ENCODE assay signal across 17 cellular contexts in the genomic region with DNA sequence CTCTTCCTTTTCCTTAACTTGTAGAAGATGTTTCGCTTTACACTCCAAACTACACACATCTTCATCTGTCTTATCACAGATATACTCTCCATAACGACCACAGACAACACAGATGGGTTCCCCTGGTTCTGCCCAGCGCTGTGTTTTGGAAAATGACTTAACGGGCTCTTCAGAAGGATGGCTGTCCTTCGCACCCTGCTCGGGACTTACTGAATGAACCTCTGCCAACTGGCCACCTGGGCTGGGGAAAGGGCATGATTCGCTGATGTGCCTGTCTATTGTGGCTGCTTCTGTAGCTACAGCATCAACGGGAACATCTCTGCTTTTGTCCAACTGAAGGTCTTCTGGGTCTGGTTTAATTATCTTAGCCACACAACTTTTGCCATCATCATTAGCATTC. TPM values are rescaled to one million over a fixed set of nuclear protein-coding genes. Genes with fewer than 3 reads are reported as not detected.
DNase-seq lines count a peak whose midpoint lies in the region; ATAC-seq and TF ChIP-seq lines count a peak whose summit lies in the region.
"Had no signal": no experiment of that assay in that cellular context is flagged by ENCODE, and none has a peak within 500 bp of the region (broad histone marks: within the 10 kb centered on the region; RNA-seq: fewer than 3 reads in every experiment).

No MANE protein-coding gene starts in this region.

- H3K36me3 Mint-ChIP-seq in activated T-helper 1 cell treated with anti-CD3 and anti-CD28 coated beads, Interleukin-12 subunit alpha, Interleukin-12 subunit beta, Interleukin-2, Interleukin-4 antibody, amounts not matched to agents 30 ng/mL and 10 ng/mL and 1 ng/mL, durations not matched to agents 14 hours and 24 hours and 36 hours (ENCODE audit: low read depth), result peaks cover 33% of the 10 kb centered on the region

- no peak overlapping the region for H3K9ac ChIP-seq in mesenchymal stem cell (ENCODE audit: low read length)
- H3K9ac ChIP-seq: KMS-11 had no signal

- no peak overlapping the region for H3K23ac ChIP-seq in mesenchymal stem cell (ENCODE audit: low read length in 2 of 2)

- no peak overlapping the region for H3K4me3 Mint-ChIP-seq in activated T-helper 1 cell treated with anti-CD3 and anti-CD28 coated beads, Interleukin-12 subunit alpha, Interleukin-12 subunit beta, Interleukin-2, Interleukin-4 antibody, amounts not matched to agents 30 ng/mL and 10 ng/mL and 1 ng/mL, durations not matched to agents 14 hours and 24 hours and 36 hours
- H3K4me3 Mint-ChIP-seq: activated naive CD4-positive, alpha-beta T cell treated with anti-CD3 and anti-CD28 coated beads, Interleukin-2, amount 10 ng/mL, durations not matched to agents 7 days and 5 days; central memory CD8-positive, alpha-beta T cell; stimulated activated naive B cell treated with anti-CD40 and anti-IgM and Interleukin-4, amounts not matched to agents 10 μg/mL and 1 μg/mL and 100 μg/mL, for 72 hours had no signal

- no peak overlapping the region for H2BK5ac ChIP-seq in mesenchymal stem cell (ENCODE audit: low read depth, low read length, poor library complexity, severe bottlenecking)

- H3K18ac ChIP-seq in mesenchymal stem cell (ENCODE audit: low read depth in 1 of 2, low read length in 2 of 2), result no peak overlapping the region

- WGBS in right cardiac atrium, result 50% methylated on average over 8 of the region's 8 CpGs
- WGBS in mesenchymal stem cell, result 97% methylated on average over 8 of the region's 8 CpGs

- H4K8ac ChIP-seq in mesenchymal stem cell (ENCODE audit: low read length), result no peak overlapping the region

- peaks cover 17% of the 10 kb centered on the region for H3K36me3 ChIP-seq in cardiac muscle cell
- peaks cover 9 to 38% of the 10 kb centered on the region in 2 experiments for H3K36me3 ChIP-seq in mesenchymal stem cell (ENCODE audit: control insufficient read depth in 1 of 2, insufficient read depth in 2 of 2, low read depth in 1 of 2, low read length in 2 of 2)
- H3K36me3 ChIP-seq in tibial artery, result peaks cover 17 to 35% (median 29%) of the 10 kb centered on the region in 3 donors

- H3K14ac ChIP-seq in mesenchymal stem cell (ENCODE audit: low read length in 2 of 2), result no peak overlapping the region

- peaks cover 50% of the 10 kb centered on the region for H3K4me1 Mint-ChIP-seq in activated T-helper 1 cell treated with anti-CD3 and anti-CD28 coated beads, Interleukin-12 subunit alpha, Interleukin-12 subunit beta, Interleukin-2, Interleukin-4 antibody, amounts not matched to agents 30 ng/mL and 10 ng/mL and 1 ng/mL, durations not matched to agents 14 hours and 24 hours and 36 hours (ENCODE audit: low read depth)

- no peaks in the 10 kb centered on the region for H3K9me3 ChIP-seq in cardiac muscle cell (ENCODE audit: low read depth)
- H3K9me3 ChIP-seq in right cardiac atrium (ENCODE audit: control insufficient read depth, low read length), result no peaks in the 10 kb centered on the region
- no peaks in the 10 kb centered on the region for H3K9me3 ChIP-seq in mesenchymal stem cell (ENCODE audit: control insufficient read depth, low read length)
- no peaks in the 10 kb centered on the region for H3K9me3 ChIP-seq in tibial artery
- H3K9me3 ChIP-seq: HAP-1 had no signal

- peak overlapping the region; percentile 66 for H3K27ac Mint-ChIP-seq in activated T-helper 1 cell treated with anti-CD3 and anti-CD28 coated beads, Interleukin-12 subunit alpha, Interleukin-12 subunit beta, Interleukin-2, Interleukin-4 antibody, amounts not matched to agents 30 ng/mL and 10 ng/mL and 1 ng/mL, durations not matched to agents 14 hours and 24 hours and 36 hours
- H3K27ac Mint-ChIP-seq: activated naive CD4-positive, alpha-beta T cell treated with anti-CD3 and anti-CD28 coated beads, Interleukin-2, amount 10 ng/mL, durations not matched to agents 7 days and 5 days; stimulated activated naive B cell treated with anti-CD40 and anti-IgM and Interleukin-4, amounts not matched to agents 10 μg/mL and 1 μg/mL and 100 μg/mL, for 72 hours had no signal

- H3K79me1 ChIP-seq in mesenchymal stem cell (replicated peaks; ENCODE audit: low read length, poor library complexity, severe bottlenecking), result peaks cover 18% of the 10 kb centered on the region

- H3K27me3 ChIP-seq in cardiac muscle cell, result no peaks in the 10 kb centered on the region
- H3K27me3 ChIP-seq in right cardiac atrium (ENCODE audit: control insufficient read depth, insufficient read depth), result no peaks in the 10 kb centered on the region
- H3K27me3 ChIP-seq in mesenchymal stem cell (ENCODE audit: control insufficient read depth in 1 of 2, insufficient read depth in 1 of 2, low read length in 2 of 2), result no peaks in the 10 kb centered on the region
- no peaks in the 10 kb centered on the region for H3K27me3 ChIP-seq in tibial artery

- no peak overlapping the region for H2BK15ac ChIP-seq in mesenchymal stem cell (ENCODE audit: low read depth, poor library complexity, severe bottlenecking)

- intact Hi-C loops in right cardiac atrium (cut with DNase I) (loop anchor here in 1 of 4 donors (10.0 kb wide), 1 partner anchor 138 kb away; no protein-coding TSS in a partner anchor), tibial artery (cut with DNase I; ENCODE audit: low total_unique reads) (loop anchor here (2.0 to 5.0 kb wide), 2 partner anchors 72 to 136 kb away; partner anchors contain the start of gene CAMSAP2)
- intact Hi-C loops in activated T-helper 1 cell treated with anti-CD3 and anti-CD28 coated beads, Interleukin-12 subunit alpha, Interleukin-12 subunit beta, Interleukin-2, Interleukin-4 antibody, amounts not matched to agents 30 ng/mL and 10 ng/mL and 1 ng/mL, durations not matched to agents 14 hours and 24 hours and 36 hours (cut with micrococcal nuclease), result loop anchor here (10.0 kb wide), 1 partner anchor 488 kb away; the partner anchor contains the start of gene TMEM9

- H3K4me1 ChIP-seq in cardiac muscle cell (ENCODE audit: low read depth) (peaks cover 13% of the 10 kb centered on the region), right cardiac atrium (ENCODE audit: control insufficient read depth, insufficient read depth, low read length) (peaks cover 4% of the 10 kb centered on the region), mesenchymal stem cell (ENCODE audit: control insufficient read depth, insufficient read depth, low read depth, low read length) (peaks cover 3% of the 10 kb centered on the region), tibial artery (peaks cover 0 to 55% (median 26%) of the 10 kb centered on the region in 4 donors)

- no peak overlapping the region for H3K4me2 ChIP-seq in mesenchymal stem cell (ENCODE audit: low read length, poor library complexity, severe bottlenecking)
- H3K4me2 ChIP-seq: KMS-11 had no signal

- H3K27ac ChIP-seq in cardiac muscle cell (peak overlapping the region; percentile 30), right cardiac atrium (ENCODE audit: low read length) (no peak overlapping the region), mesenchymal stem cell (ENCODE audit: low read length, poor library complexity, severe bottlenecking) (no peak overlapping the region), tibial artery (peak overlapping the region; percentile 41 to 65)
- H3K27ac ChIP-seq: KMS-11, VCaP had no signal

- DNase-seq in cardiac muscle cell (ENCODE audit: low read depth in 1 of 2, low spot score in 1 of 2) (no peak), right cardiac atrium (no peak), mesenchymal stem cell (no peak), tibial artery (no peak), NAMALWA (ENCODE audit: low spot score) (no peak), T-helper 2 cell (no peak), NCI-H1417 treated with DMSO at 0.1 percent for 48 hours (lab: John Stamatoyannopoulos, UW) (no peak)
- no peak for DNase-seq in activated T-helper 1 cell treated with anti-CD3 and anti-CD28 coated beads, Interleukin-12 subunit alpha, Interleukin-12 subunit beta, Interleukin-2, Interleukin-4 antibody, amounts not matched to agents 30 ng/mL and 10 ng/mL and 1 ng/mL, durations not matched to agents 14 hours and 24 hours and 36 hours (ENCODE audit: low spot score)
- DNase-seq: activated naive CD4-positive, alpha-beta T cell treated with anti-CD3 and anti-CD28 coated beads, Interleukin-2, amount 10 ng/mL, durations not matched to agents 7 days and 5 days; NCI-H146; NCI-H524; OCI-M1; stimulated activated naive B cell treated with anti-CD40 and anti-IgM and Interleukin-4, amounts not matched to agents 10 μg/mL and 1 μg/mL and 100 μg/mL, for 72 hours had no signal

- H2BK120ac ChIP-seq in mesenchymal stem cell (ENCODE audit: low read depth, low read length), result no peak overlapping the region

- H3K4ac ChIP-seq in mesenchymal stem cell (ENCODE audit: low read depth in 1 of 2, low read length in 2 of 2), result no peak overlapping the region

- no peak for ATAC-seq in right cardiac atrium
- ATAC-seq: stimulated activated naive B cell treated with anti-CD40 and anti-IgM and Interleukin-4, amounts not matched to agents 10 μg/mL and 1 μg/mL and 100 μg/mL, for 72 hours had no signal

- H3K4me3 ChIP-seq in cardiac muscle cell (no peak overlapping the region), right cardiac atrium (ENCODE audit: low read length) (no peak overlapping the region), mesenchymal stem cell (ENCODE audit: insufficient read depth in 1 of 2, low read depth in 1 of 2, low read length in 2 of 2) (no peak overlapping the region), tibial artery (no peak overlapping the region)
- H3K4me3 ChIP-seq: HAP-1 had no signal

- no peak overlapping the region for H2AK5ac ChIP-seq in mesenchymal stem cell (ENCODE audit: low read length, severe bottlenecking)

- no peaks in the 10 kb centered on the region for H3K9me3 Mint-ChIP-seq in activated T-helper 1 cell treated with anti-CD3 and anti-CD28 coated beads, Interleukin-12 subunit alpha, Interleukin-12 subunit beta, Interleukin-2, Interleukin-4 antibody, amounts not matched to agents 30 ng/mL and 10 ng/mL and 1 ng/mL, durations not matched to agents 14 hours and 24 hours and 36 hours
- H3K9me3 Mint-ChIP-seq: activated naive CD4-positive, alpha-beta T cell treated with anti-CD3 and anti-CD28 coated beads, Interleukin-2, amount 10 ng/mL, durations not matched to agents 7 days and 5 days; central memory CD8-positive, alpha-beta T cell; stimulated activated naive B cell treated with anti-CD40 and anti-IgM and Interleukin-4, amounts not matched to agents 10 μg/mL and 1 μg/mL and 100 μg/mL, for 72 hours had no signal

- no peak for TF ChIP-seq CTCF in cardiac muscle cell (IDR thresholded peaks at IDR 0.05; ENCODE audit: low read depth, low read length)
- no peak for TF ChIP-seq CTCF in tibial artery (IDR thresholded peaks at IDR 0.05)

- H2AFZ ChIP-seq in mesenchymal stem cell (ENCODE audit: low read depth, low read length), result no peak overlapping the region

- peaks cover 3% of the 10 kb centered on the region for H3K27me3 Mint-ChIP-seq in activated T-helper 1 cell treated with anti-CD3 and anti-CD28 coated beads, Interleukin-12 subunit alpha, Interleukin-12 subunit beta, Interleukin-2, Interleukin-4 antibody, amounts not matched to agents 30 ng/mL and 10 ng/mL and 1 ng/mL, durations not matched to agents 14 hours and 24 hours and 36 hours (ENCODE audit: insufficient read depth)
- H3K27me3 Mint-ChIP-seq: activated naive CD4-positive, alpha-beta T cell treated with anti-CD3 and anti-CD28 coated beads, Interleukin-2, amount 10 ng/mL, durations not matched to agents 7 days and 5 days; central memory CD8-positive, alpha-beta T cell; stimulated activated naive B cell treated with anti-CD40 and anti-IgM and Interleukin-4, amounts not matched to agents 10 μg/mL and 1 μg/mL and 100 μg/mL, for 72 hours had no signal

- no peak overlapping the region for H2BK12ac ChIP-seq in mesenchymal stem cell (ENCODE audit: low read length in 2 of 2)

- peak overlapping the region; percentile 50 for H4K91ac ChIP-seq in mesenchymal stem cell (ENCODE audit: low read length)

RNA-seq across cellular contexts. Expression of gene DDX59, which starts 3.4 kb away (rescaled TPM):
- 11.7 and 13.3 TPM in 2 replicates for total RNA-seq in cardiac muscle cell
- 9.6 and 11.1 TPM in 2 replicates for polyA plus RNA-seq in cardiac muscle cell
- total RNA-seq in right cardiac atrium, result 10 to 100 TPM; 11.0 to 14.9 (median 12.8) TPM
- 17.1 TPM for polyA plus RNA-seq in right cardiac atrium
- total RNA-seq in activated T-helper 1 cell treated with anti-CD3 and anti-CD28 coated beads, Interleukin-12 subunit alpha, Interleukin-12 subunit beta, Interleukin-2, Interleukin-4 antibody, amounts not matched to agents 30 ng/mL and 10 ng/mL and 1 ng/mL, durations not matched to agents 14 hours and 24 hours and 36 hours, result 13.8 and 14.4 TPM in 2 replicates
- 8.2 TPM for polyA plus RNA-seq in mesenchymal stem cell (2013, experiment 1 of 2)
- 8.4 TPM for polyA plus RNA-seq in mesenchymal stem cell (2013, experiment 2 of 2)

RNA-seq across cellular contexts. Expression of gene KIF14, which starts 45.8 kb away (rescaled TPM):
- total RNA-seq in cardiac muscle cell (1.3 and 14.2 TPM in 2 replicates), right cardiac atrium (under 1 TPM; 0.08 to 0.37 (median 0.19) TPM)
- polyA plus RNA-seq in cardiac muscle cell (1.7 and 10.2 TPM in 2 replicates), right cardiac atrium (0.02 TPM)
- 11.5 and 12.5 TPM in 2 replicates for total RNA-seq in activated T-helper 1 cell treated with anti-CD3 and anti-CD28 coated beads, Interleukin-12 subunit alpha, Interleukin-12 subunit beta, Interleukin-2, Interleukin-4 antibody, amounts not matched to agents 30 ng/mL and 10 ng/mL and 1 ng/mL, durations not matched to agents 14 hours and 24 hours and 36 hours
- 1.3 TPM for polyA plus RNA-seq in mesenchymal stem cell (2013, experiment 1 of 2)
- 1.3 TPM for polyA plus RNA-seq in mesenchymal stem cell (2013, experiment 2 of 2)

Comparison
In these comparisons a context has a peak if more than half of its experiments do, and no peak if none do; other contexts are left out.
1. H3K27ac ChIP-seq: peak in cardiac muscle cell (single experiment) and tibial artery (2 of 2); none in right cardiac atrium (single experiment) and mesenchymal stem cell (single experiment).